24 cellular contexts compared by ENCODE assay signal in genomic region chr14:95043314-95043713, GRCh38.
DNase-seq lines count a peak whose midpoint lies in the region; ATAC-seq and TF ChIP-seq lines count a peak whose summit lies in the region.
"Had no signal": no experiment of that assay in that cellular context is flagged by ENCODE, and none has a peak within 500 bp of the region (broad histone marks: within the 10 kb centered on the region; RNA-seq: fewer than 3 reads in every experiment).

No MANE protein-coding gene starts in this region.

- no peak for TF ChIP-seq POLR2A in Peyer's patch (IDR thresholded peaks at IDR 0.05)
- no peak for TF ChIP-seq POLR2A in stomach (IDR thresholded peaks at IDR 0.05)

- WGBS in stomach, 5 donors, result 89 to 91% (median 90%) methylated on average over 6 of the region's 6 CpGs

- H3K4me3 ChIP-seq in Peyer's patch (no peak overlapping the region), stomach (no peak overlapping the region)
- H3K4me3 ChIP-seq: BLaER1 treated with 17β-estradiol and CSF1 and Interleukin-3, amounts not matched to agents 10 nM and 100 nM; GM12878; GM23248; K562; MG63 had no signal

- no peaks in the 10 kb centered on the region for H3K4me1 ChIP-seq in Peyer's patch
- H3K4me1 ChIP-seq in stomach, result peaks cover 0 to 6% (median 0%) of the 10 kb centered on the region in 4 donors
- H3K4me1 ChIP-seq: Caco-2 had no signal

- H3K36me3 ChIP-seq in Peyer's patch (no peaks in the 10 kb centered on the region), stomach (no peaks in the 10 kb centered on the region)
- H3K36me3 ChIP-seq: BLaER1 treated with 17β-estradiol and CSF1 and Interleukin-3, amounts not matched to agents 10 nM and 100 nM; MG63 had no signal

- ATAC-seq in left lobe of liver, result no peak
- no peak for ATAC-seq in HG03175 (IDR thresholded peaks at IDR 0.05; ENCODE audit: unreplicated experiment)
- no peak for ATAC-seq in HG02973 (IDR thresholded peaks at IDR 0.05; ENCODE audit: unreplicated experiment)
- ATAC-seq: GM12878, HCT116, HepG2, K562 had no signal

- TF ChIP-seq EP300 in stomach (IDR thresholded peaks at IDR 0.05), result no peak

- TF ChIP-seq CTCF in Peyer's patch (IDR thresholded peaks at IDR 0.05) (no peak), stomach (IDR thresholded peaks at IDR 0.05) (no peak), GM13977 (IDR thresholded peaks at IDR 0.05; ENCODE audit: extremely low read depth, insufficient read depth, missing control alignments) (no peak)

- in situ Hi-C loops in GM13977 (cut with MboI; ENCODE audit: low pct_unique_long_range_greater_than_20kb, low sequenced_read_pairs, unreplicated experiment), result no loop called here

- peak; percentile 28 for DNase-seq in activated CD8-positive, alpha-beta memory T cell treated with anti-CD3 and anti-CD28 coated beads for 24 hours
- no peak for DNase-seq in activated CD8-positive, alpha-beta memory T cell treated with anti-CD3 and anti-CD28 coated beads, Interleukin-2, amount 50 U/mL, for 4 hours
- DNase-seq in Peyer's patch (peak in 2 of 3 donors; percentile 2 to 14), left lobe of liver (ENCODE audit: low spot score) (peak; percentile 16), stomach (peak; percentile 14), GM13977 (ENCODE audit: low spot score) (no peak)
- DNase-seq: 8988T; Caco-2; CD4-positive, alpha-beta memory T cell; DND-41; GM23248; MG63; NCI-H1694 treated with DMSO at 0.1 percent for 48 hours; NCI-H446 treated with DMSO at 0.1 percent for 48 hours; NCI-H526 treated with DMSO at 0.1 percent for 48 hours; SHP77 had no signal

- intact Hi-C loops in stomach (cut with DNase I; ENCODE audit: low total_unique reads), result no loop called here

- H3K27ac ChIP-seq in Peyer's patch, result no peak overlapping the region
- no peak overlapping the region for H3K27ac ChIP-seq in stomach
- H3K27ac ChIP-seq: BLaER1 treated with 17β-estradiol and CSF1 and Interleukin-3, amounts not matched to agents 10 nM and 100 nM; GM23248; HL-60 had no signal

- no peaks in the 10 kb centered on the region for H3K27me3 ChIP-seq in Peyer's patch
- H3K27me3 ChIP-seq in stomach, result peaks cover 0 to 6% (median 0%) of the 10 kb centered on the region in 3 donors
- H3K27me3 ChIP-seq: BLaER1 treated with 17β-estradiol and CSF1 and Interleukin-3, amounts not matched to agents 10 nM and 100 nM; MG63 had no signal

- H3K9me3 ChIP-seq in Peyer's patch (no peaks in the 10 kb centered on the region), stomach (no peaks in the 10 kb centered on the region)
- H3K9me3 ChIP-seq: BLaER1 treated with 17β-estradiol and CSF1 and Interleukin-3, amounts not matched to agents 10 nM and 100 nM; Caco-2; MG63 had no signal

Comparison
In these comparisons a context has a peak if more than half of its experiments do, and no peak if none do; other contexts are left out.
1. DNase-seq: peak in activated CD8-positive, alpha-beta memory T cell treated with anti-CD3 and anti-CD28 coated beads for 24 hours (single experiment), Peyer's patch (2 of 3), left lobe of liver (single experiment) and stomach (single experiment); none in activated CD8-positive, alpha-beta memory T cell treated with anti-CD3 and anti-CD28 coated beads, Interleukin-2, amount 50 U/mL, for 4 hours (single experiment) and GM13977 (single experiment).